29 cellular contexts compared by ENCODE assay signal in genomic region chr9:126294331-126295081, GRCh38.
"Had no signal": no experiment of that assay in that cellular context is flagged by ENCODE, and none has a peak within 500 bp of the region (broad histone marks: within the 10 kb centered on the region; RNA-seq: fewer than 3 reads in every experiment).

No MANE protein-coding gene starts in this region.

- H3K36me3 ChIP-seq: brain microvascular endothelial cell, Peyer's patch, SJSA1 had no signal

- H3K9me3 ChIP-seq: Peyer's patch, SJSA1, SK-N-SH had no signal

- H3K9ac ChIP-seq: SK-N-SH had no signal

- H3K36me3 Mint-ChIP-seq: activated naive CD8-positive, alpha-beta T cell treated with anti-CD3 and anti-CD28 coated beads for 36 hours had no signal

- H3K9me3 Mint-ChIP-seq: activated CD4-positive, alpha-beta T cell treated with anti-CD3 and anti-CD28 coated beads, Interleukin-2, amount 10 ng/mL, durations not matched to agents 24 days and 14 days; activated naive CD8-positive, alpha-beta T cell treated with anti-CD3 and anti-CD28 coated beads for 36 hours; activated T-cell treated with anti-CD3 and anti-CD28 coated beads, Interleukin-2, amount 50 U/mL, for 4 hours; activated T-helper 1 cell treated with anti-CD3 and anti-CD28 coated beads, Interleukin-12 subunit alpha, Interleukin-12 subunit beta, Interleukin-2, Interleukin-4 antibody, amounts not matched to agents 30 ng/mL and 10 ng/mL and 1 ng/mL, durations not matched to agents 14 hours and 24 hours and 36 hours; T-helper 1 cell treated with Interleukin-12 subunit alpha and Interleukin-12 subunit beta and Interleukin-4 antibody, amounts not matched to agents 30 μg/mL and 1 μg/mL, for 36 hours; T-helper 2 cell treated with Interferon-gamma antibody and Interleukin-4, amounts not matched to agents 5 μg/mL and 100 μg/mL, for 36 hours had no signal

- H3K27ac ChIP-seq: brain microvascular endothelial cell, Peyer's patch, SJSA1 had no signal

- H3K4me3 ChIP-seq: Peyer's patch, SJSA1 had no signal

- H3K4me3 Mint-ChIP-seq: activated CD4-positive, alpha-beta T cell treated with anti-CD3 and anti-CD28 coated beads, Interleukin-2, amount 10 ng/mL, durations not matched to agents 24 days and 14 days; activated naive CD8-positive, alpha-beta T cell treated with anti-CD3 and anti-CD28 coated beads for 36 hours; activated T-cell treated with anti-CD3 and anti-CD28 coated beads, Interleukin-2, amount 50 U/mL, for 4 hours; activated T-helper 1 cell treated with anti-CD3 and anti-CD28 coated beads, Interleukin-12 subunit alpha, Interleukin-12 subunit beta, Interleukin-2, Interleukin-4 antibody, amounts not matched to agents 30 ng/mL and 10 ng/mL and 1 ng/mL, durations not matched to agents 14 hours and 24 hours and 36 hours; T-helper 1 cell treated with Interleukin-12 subunit alpha and Interleukin-12 subunit beta and Interleukin-4 antibody, amounts not matched to agents 30 μg/mL and 1 μg/mL, for 36 hours; T-helper 2 cell treated with Interferon-gamma antibody and Interleukin-4, amounts not matched to agents 5 μg/mL and 100 μg/mL, for 36 hours had no signal

- H3K27me3 ChIP-seq: brain microvascular endothelial cell, Peyer's patch, SJSA1 had no signal

- H3K4me1 Mint-ChIP-seq: activated CD4-positive, alpha-beta T cell treated with anti-CD3 and anti-CD28 coated beads, Interleukin-2, amount 10 ng/mL, durations not matched to agents 24 days and 14 days; activated naive CD8-positive, alpha-beta T cell treated with anti-CD3 and anti-CD28 coated beads for 36 hours had no signal

- H3K4me1 ChIP-seq: Peyer's patch, SJSA1 had no signal

- H3K27ac Mint-ChIP-seq: activated CD4-positive, alpha-beta T cell treated with anti-CD3 and anti-CD28 coated beads, Interleukin-2, amount 10 ng/mL, durations not matched to agents 24 days and 14 days; activated naive CD8-positive, alpha-beta T cell treated with anti-CD3 and anti-CD28 coated beads for 36 hours; activated T-helper 1 cell treated with anti-CD3 and anti-CD28 coated beads, Interleukin-12 subunit alpha, Interleukin-12 subunit beta, Interleukin-2, Interleukin-4 antibody, amounts not matched to agents 30 ng/mL and 10 ng/mL and 1 ng/mL, durations not matched to agents 14 hours and 24 hours and 36 hours; T-helper 1 cell treated with Interleukin-12 subunit alpha and Interleukin-12 subunit beta and Interleukin-4 antibody, amounts not matched to agents 30 μg/mL and 1 μg/mL, for 36 hours; T-helper 2 cell treated with Interferon-gamma antibody and Interleukin-4, amounts not matched to agents 5 μg/mL and 100 μg/mL, for 36 hours had no signal

- H3K4me2 ChIP-seq: SK-N-SH had no signal

- H3K27me3 Mint-ChIP-seq: activated naive CD8-positive, alpha-beta T cell treated with anti-CD3 and anti-CD28 coated beads for 36 hours had no signal

- DNase-seq: activated CD4-positive, alpha-beta T cell treated with anti-CD3 and anti-CD28 coated beads, Interleukin-2, amount 10 ng/mL, durations not matched to agents 24 days and 14 days; activated CD4-positive, alpha-beta T cell treated with anti-CD3 and anti-CD28 coated beads, Interleukin-2, amount 50 U/mL, for 4 hours; activated naive CD4-positive, alpha-beta T cell; activated naive CD4-positive, alpha-beta T cell treated with anti-CD3 and anti-CD28 coated beads, Interleukin-2, amount 50 U/mL, for 16 hours; activated naive CD8-positive, alpha-beta T cell treated with anti-CD3 and anti-CD28 coated beads for 36 hours; activated T-cell treated with anti-CD3 and anti-CD28 coated beads for 4 hours; activated T-cell treated with anti-CD3 and anti-CD28 coated beads, Interleukin-2, amount 50 U/mL, for 4 hours; amniotic stem cell; aorta; brain microvascular endothelial cell; central memory CD4-positive, alpha-beta T cell; Karpas-422; KBM-7; NCI-H1105; NCI-H1417 treated with DMSO at 0.1 percent for 48 hours; NCI-H187 treated with DMSO at 0.1 percent for 48 hours; NCI-H2081; NCI-H226; NCI-H446 treated with DMSO at 0.1 percent for 48 hours; NCI-H524; NK-92 treated with Interleukin-12 subunit alpha and Interleukin-12 subunit beta, amount 100 ng/mL, for 24 hours; PC-3; Peyer's patch; SHP77 treated with DMSO at 0.1 percent for 48 hours; SK-N-SH had no signal
